ENCODE assay signal across 1 cellular context in genomic region chr19:40205760-40206159, GRCh38.
TF ChIP-seq lines count a peak whose summit lies in the region.

No MANE protein-coding gene starts in this region.

TF ChIP-seq in GM23338, 12 proteins besides CTCF, POLR2A, EP300 and RAD21:
- TF ChIP-seq ETS1 (IDR thresholded peaks at IDR 0.05) = no peak
- TF ChIP-seq CREB1 (CRISPR knock-in tag; IDR thresholded peaks at IDR 0.05; ENCODE audit: low read depth) = no peak
- no peak for TF ChIP-seq POLR2AphosphoS5 (IDR thresholded peaks at IDR 0.05; ENCODE audit: low read depth)
- no peak for TF ChIP-seq NANOG (IDR thresholded peaks at IDR 0.05; ENCODE audit: borderline replicate concordance)
- TF ChIP-seq ZNF114 (CRISPR knock-in tag; IDR thresholded peaks at IDR 0.05) = no peak
- no peak for TF ChIP-seq REST (IDR thresholded peaks at IDR 0.05; ENCODE audit: unreplicated experiment)
- TF ChIP-seq STAT1 (IDR thresholded peaks at IDR 0.05; ENCODE audit: unreplicated experiment) = no peak
- TF ChIP-seq, protein P1, sequence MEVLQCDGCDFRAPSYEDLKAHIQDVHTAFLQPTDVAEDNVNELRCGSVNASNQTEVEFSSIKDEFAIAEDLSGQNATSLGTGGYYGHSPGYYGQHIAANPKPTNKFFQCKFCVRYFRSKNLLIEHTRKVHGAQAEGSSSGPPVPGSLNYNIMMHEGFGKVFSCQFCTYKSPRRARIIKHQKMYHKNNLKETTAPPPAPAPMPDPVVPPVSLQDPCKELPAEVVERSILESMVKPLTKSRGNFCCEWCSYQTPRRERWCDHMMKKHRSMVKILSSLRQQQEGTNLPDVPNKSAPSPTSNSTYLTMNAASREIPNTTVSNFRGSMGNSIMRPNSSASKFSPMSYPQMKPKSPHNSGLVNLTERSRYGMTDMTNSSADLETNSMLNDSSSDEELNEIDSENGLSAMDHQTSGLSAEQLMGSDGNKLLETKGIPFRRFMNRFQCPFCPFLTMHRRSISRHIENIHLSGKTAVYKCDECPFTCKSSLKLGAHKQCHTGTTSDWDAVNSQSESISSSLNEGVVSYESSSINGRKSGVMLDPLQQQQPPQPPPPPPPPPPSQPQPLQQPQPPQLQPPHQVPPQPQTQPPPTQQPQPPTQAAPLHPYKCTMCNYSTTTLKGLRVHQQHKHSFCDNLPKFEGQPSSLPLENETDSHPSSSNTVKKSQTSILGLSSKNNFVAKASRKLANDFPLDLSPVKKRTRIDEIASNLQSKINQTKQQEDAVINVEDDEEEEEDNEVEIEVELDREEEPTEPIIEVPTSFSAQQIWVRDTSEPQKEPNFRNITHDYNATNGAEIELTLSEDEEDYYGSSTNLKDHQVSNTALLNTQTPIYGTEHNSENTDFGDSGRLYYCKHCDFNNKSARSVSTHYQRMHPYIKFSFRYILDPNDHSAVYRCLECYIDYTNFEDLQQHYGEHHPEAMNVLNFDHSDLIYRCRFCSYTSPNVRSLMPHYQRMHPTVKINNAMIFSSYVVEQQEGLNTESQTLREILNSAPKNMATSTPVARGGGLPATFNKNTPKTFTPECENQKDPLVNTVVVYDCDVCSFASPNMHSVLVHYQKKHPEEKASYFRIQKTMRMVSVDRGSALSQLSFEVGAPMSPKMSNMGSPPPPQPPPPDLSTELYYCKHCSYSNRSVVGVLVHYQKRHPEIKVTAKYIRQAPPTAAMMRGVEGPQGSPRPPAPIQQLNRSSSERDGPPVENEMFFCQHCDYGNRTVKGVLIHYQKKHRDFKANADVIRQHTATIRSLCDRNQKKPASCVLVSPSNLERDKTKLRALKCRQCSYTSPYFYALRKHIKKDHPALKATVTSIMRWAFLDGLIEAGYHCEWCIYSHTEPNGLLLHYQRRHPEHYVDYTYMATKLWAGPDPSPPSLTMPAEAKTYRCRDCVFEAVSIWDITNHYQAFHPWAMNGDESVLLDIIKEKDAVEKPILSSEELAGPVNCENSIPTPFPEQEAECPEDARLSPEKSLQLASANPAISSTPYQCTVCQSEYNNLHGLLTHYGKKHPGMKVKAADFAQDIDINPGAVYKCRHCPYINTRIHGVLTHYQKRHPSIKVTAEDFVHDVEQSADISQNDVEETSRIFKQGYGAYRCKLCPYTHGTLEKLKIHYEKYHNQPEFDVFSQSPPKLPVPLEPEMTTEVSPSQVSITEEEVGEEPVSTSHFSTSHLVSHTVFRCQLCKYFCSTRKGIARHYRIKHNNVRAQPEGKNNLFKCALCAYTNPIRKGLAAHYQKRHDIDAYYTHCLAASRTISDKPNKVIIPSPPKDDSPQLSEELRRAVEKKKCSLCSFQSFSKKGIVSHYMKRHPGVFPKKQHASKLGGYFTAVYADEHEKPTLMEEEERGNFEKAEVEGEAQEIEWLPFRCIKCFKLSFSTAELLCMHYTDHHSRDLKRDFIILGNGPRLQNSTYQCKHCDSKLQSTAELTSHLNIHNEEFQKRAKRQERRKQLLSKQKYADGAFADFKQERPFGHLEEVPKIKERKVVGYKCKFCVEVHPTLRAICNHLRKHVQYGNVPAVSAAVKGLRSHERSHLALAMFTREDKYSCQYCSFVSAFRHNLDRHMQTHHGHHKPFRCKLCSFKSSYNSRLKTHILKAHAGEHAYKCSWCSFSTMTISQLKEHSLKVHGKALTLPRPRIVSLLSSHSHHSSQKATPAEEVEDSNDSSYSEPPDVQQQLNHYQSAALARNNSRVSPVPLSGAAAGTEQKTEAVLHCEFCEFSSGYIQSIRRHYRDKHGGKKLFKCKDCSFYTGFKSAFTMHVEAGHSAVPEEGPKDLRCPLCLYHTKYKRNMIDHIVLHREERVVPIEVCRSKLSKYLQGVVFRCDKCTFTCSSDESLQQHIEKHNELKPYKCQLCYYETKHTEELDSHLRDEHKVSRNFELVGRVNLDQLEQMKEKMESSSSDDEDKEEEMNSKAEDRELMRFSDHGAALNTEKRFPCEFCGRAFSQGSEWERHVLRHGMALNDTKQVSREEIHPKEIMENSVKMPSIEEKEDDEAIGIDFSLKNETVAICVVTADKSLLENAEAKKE (CRISPR knock-in tag; IDR thresholded peaks at IDR 0.05) = no peak
- no peak for TF ChIP-seq JUNB (IDR thresholded peaks at IDR 0.05; ENCODE audit: unreplicated experiment)
- TF ChIP-seq EZH2phosphoT487 (IDR thresholded peaks at IDR 0.05; ENCODE audit: unreplicated experiment) = no peak
- no peak for TF ChIP-seq ZNF331 (CRISPR knock-in tag; IDR thresholded peaks at IDR 0.05; ENCODE audit: low read depth)
